22 cellular contexts compared by ENCODE assay signal in the genomic region with DNA sequence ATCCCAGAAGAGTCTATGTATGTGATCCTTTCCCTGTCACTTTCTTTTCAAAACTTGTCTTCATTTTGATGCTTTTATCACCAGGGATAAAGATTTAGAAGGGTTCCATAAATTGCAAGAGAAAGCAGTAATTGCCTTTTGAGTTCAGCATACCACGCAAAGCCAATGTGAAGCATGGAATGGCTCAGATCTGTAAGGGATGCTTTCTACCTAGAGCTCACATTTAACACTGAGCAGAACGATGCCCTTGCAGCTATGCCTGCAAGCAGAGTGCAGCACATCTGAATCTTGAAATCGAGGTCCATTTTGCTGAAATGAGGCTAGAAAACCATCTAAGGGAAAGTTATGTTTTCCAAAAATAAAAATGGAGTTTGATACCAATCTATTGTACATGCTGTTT.
DNase-seq lines count a peak whose midpoint lies in the region; ATAC-seq and TF ChIP-seq lines count a peak whose summit lies in the region.
"Had no signal": no experiment of that assay in that cellular context is flagged by ENCODE, and none has a peak within 500 bp of the region (broad histone marks: within the 10 kb centered on the region; RNA-seq: fewer than 3 reads in every experiment).

No MANE protein-coding gene starts in this region.

- no peak for TF ChIP-seq CTCF in GM23338 (conservative IDR thresholded peaks at IDR 0.05; ENCODE audit: low read depth in 2 of 2)
- no peak for TF ChIP-seq CTCF in neural crest cell (conservative IDR thresholded peaks at IDR 0.05)
- TF ChIP-seq CTCF in uterus (IDR thresholded peaks at IDR 0.05): no peak

- H3K36me3 ChIP-seq in GM23338 (ENCODE audit: insufficient read depth) (no peaks in the 10 kb centered on the region), uterus (no peaks in the 10 kb centered on the region)
- H3K36me3 ChIP-seq: BLaER1, MG63 had no signal

- no peak for TF ChIP-seq POLR2A in uterus (IDR thresholded peaks at IDR 0.05)

- no peaks in the 10 kb centered on the region for H3F3A ChIP-seq in GM23338 (replicated peaks; ENCODE audit: low read depth)

- H3K4me3 ChIP-seq in GM23338 (no peak overlapping the region), uterus (no peak overlapping the region)
- H3K4me3 ChIP-seq: BLaER1, MG63 had no signal

- no peak overlapping the region for H3K4me2 ChIP-seq in GM23338
- H3K4me2 ChIP-seq: BLaER1, SK-N-SH had no signal

- no peaks in the 10 kb centered on the region for H3K9me2 ChIP-seq in GM23338 (ENCODE audit: insufficient read depth)
- H3K9me2 ChIP-seq: SK-N-SH had no signal

- H4K20me1 ChIP-seq in GM23338 (replicated peaks; ENCODE audit: insufficient read depth): no peaks in the 10 kb centered on the region
- H4K20me1 ChIP-seq: BLaER1 had no signal

- no peak for DNase-seq in GM23338 (ENCODE audit: low spot score)
- DNase-seq in cerebellum (ENCODE audit: low spot score): peak; percentile 15
- no peak for DNase-seq in neural crest cell (ENCODE audit: low read depth, low spot score)
- no peak for DNase-seq in uterus
- DNase-seq in ureter (ENCODE audit: low spot score): no peak
- DNase-seq: CD4-positive, CD25-positive, alpha-beta regulatory T cell; DMS53; HCEC 1CT; IMR-90; KG1; MG63; NCI-H1105 treated with DMSO at 0.1 percent for 48 hours; NCI-H146; NCI-H1930; NCI-H446; NCI-H524 treated with DMSO at 0.1 percent for 48 hours; NCI-H774; PC-3; SK-N-SH had no signal

- H3K9me3 ChIP-seq in uterus: no peaks in the 10 kb centered on the region
- H3K9me3 ChIP-seq: BLaER1 had no signal

- H3K9me3 Mint-ChIP-seq in GM23338 (peaks cover under 1% of the 10 kb centered on the region; the same call in 1 of the 3 replicates), neural crest cell (peaks cover 2% of the 10 kb centered on the region)

- no peaks in the 10 kb centered on the region for H3K27me3 ChIP-seq in GM23338 (ENCODE audit: insufficient read depth)
- H3K27me3 ChIP-seq in uterus: no peaks in the 10 kb centered on the region
- H3K27me3 ChIP-seq: BLaER1, MG63 had no signal

- no peak for ATAC-seq in GM23338
- ATAC-seq in HG03159 (IDR thresholded peaks at IDR 0.05; ENCODE audit: unreplicated experiment): no peak
- ATAC-seq in HG03521 (IDR thresholded peaks at IDR 0.05; ENCODE audit: unreplicated experiment): no peak
- ATAC-seq: PC-3 had no signal

- intact Hi-C loops in uterus (cut with DNase I; ENCODE audit: low total_unique reads): no loop called here

- H3K36me3 Mint-ChIP-seq in GM23338 (ENCODE audit: low read depth) (no peaks in the 10 kb centered on the region), neural crest cell (ENCODE audit: low read depth) (no peaks in the 10 kb centered on the region)
- H3K36me3 Mint-ChIP-seq: CD4-positive, CD25-positive, alpha-beta regulatory T cell had no signal

- no peak overlapping the region for H3K4me3 Mint-ChIP-seq in GM23338
- no peak overlapping the region for H3K4me3 Mint-ChIP-seq in neural crest cell
- H3K4me3 Mint-ChIP-seq: CD4-positive, CD25-positive, alpha-beta regulatory T cell had no signal

- H3K4me1 ChIP-seq in GM23338 (ENCODE audit: insufficient read depth): no peaks in the 10 kb centered on the region
- no peaks in the 10 kb centered on the region for H3K4me1 ChIP-seq in uterus
- H3K4me1 ChIP-seq: BLaER1 had no signal

- H3K79me2 ChIP-seq in GM23338 (replicated peaks; ENCODE audit: insufficient read depth): no peaks in the 10 kb centered on the region

- H3K4me1 Mint-ChIP-seq in GM23338: no peaks in the 10 kb centered on the region
- peaks cover 37% of the 10 kb centered on the region for H3K4me1 Mint-ChIP-seq in neural crest cell
- H3K4me1 Mint-ChIP-seq: CD4-positive, CD25-positive, alpha-beta regulatory T cell had no signal

- no peak overlapping the region for H3K27ac Mint-ChIP-seq in GM23338
- H3K27ac Mint-ChIP-seq in neural crest cell (ENCODE audit: unreplicated experiment): peak overlapping the region; percentile 5
- H3K27ac Mint-ChIP-seq: CD4-positive, CD25-positive, alpha-beta regulatory T cell had no signal

- no peak overlapping the region for H3K27ac ChIP-seq in GM23338 (ENCODE audit: low read depth)
- peak overlapping the region; percentile 53 to 58 for H3K27ac ChIP-seq in uterus
- H3K27ac ChIP-seq: BLaER1 had no signal

- H2AFZ ChIP-seq in GM23338: peak overlapping the region; percentile 29; the same call in 1 of the 2 replicates

- H3K27me3 Mint-ChIP-seq in GM23338 (ENCODE audit: insufficient read depth, low read depth, poor library complexity) (no peaks in the 10 kb centered on the region), neural crest cell (ENCODE audit: low read depth) (no peaks in the 10 kb centered on the region)

TF ChIP-seq in GM23338, 12 proteins besides CTCF, POLR2A, EP300 and RAD21 (continues in another document):
- TF ChIP-seq ZNF331 (CRISPR knock-in tag; IDR thresholded peaks at IDR 0.05; ENCODE audit: low read depth) (no peak), ZNF114 (CRISPR knock-in tag; IDR thresholded peaks at IDR 0.05) (no peak), EZH2phosphoT487 (IDR thresholded peaks at IDR 0.05; ENCODE audit: unreplicated experiment) (no peak), JUNB (IDR thresholded peaks at IDR 0.05; ENCODE audit: unreplicated experiment) (no peak), POLR2AphosphoS5 (IDR thresholded peaks at IDR 0.05; ENCODE audit: low read depth) (no peak), CREB1 (CRISPR knock-in tag; IDR thresholded peaks at IDR 0.05; ENCODE audit: low read depth) (no peak), STAT1 (IDR thresholded peaks at IDR 0.05; ENCODE audit: unreplicated experiment) (no peak)
- TF ChIP-seq, protein P1, sequence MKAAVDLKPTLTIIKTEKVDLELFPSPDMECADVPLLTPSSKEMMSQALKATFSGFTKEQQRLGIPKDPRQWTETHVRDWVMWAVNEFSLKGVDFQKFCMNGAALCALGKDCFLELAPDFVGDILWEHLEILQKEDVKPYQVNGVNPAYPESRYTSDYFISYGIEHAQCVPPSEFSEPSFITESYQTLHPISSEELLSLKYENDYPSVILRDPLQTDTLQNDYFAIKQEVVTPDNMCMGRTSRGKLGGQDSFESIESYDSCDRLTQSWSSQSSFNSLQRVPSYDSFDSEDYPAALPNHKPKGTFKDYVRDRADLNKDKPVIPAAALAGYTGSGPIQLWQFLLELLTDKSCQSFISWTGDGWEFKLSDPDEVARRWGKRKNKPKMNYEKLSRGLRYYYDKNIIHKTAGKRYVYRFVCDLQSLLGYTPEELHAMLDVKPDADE (IDR thresholded peaks at IDR 0.05): no peak
- TF ChIP-seq, protein P2, sequence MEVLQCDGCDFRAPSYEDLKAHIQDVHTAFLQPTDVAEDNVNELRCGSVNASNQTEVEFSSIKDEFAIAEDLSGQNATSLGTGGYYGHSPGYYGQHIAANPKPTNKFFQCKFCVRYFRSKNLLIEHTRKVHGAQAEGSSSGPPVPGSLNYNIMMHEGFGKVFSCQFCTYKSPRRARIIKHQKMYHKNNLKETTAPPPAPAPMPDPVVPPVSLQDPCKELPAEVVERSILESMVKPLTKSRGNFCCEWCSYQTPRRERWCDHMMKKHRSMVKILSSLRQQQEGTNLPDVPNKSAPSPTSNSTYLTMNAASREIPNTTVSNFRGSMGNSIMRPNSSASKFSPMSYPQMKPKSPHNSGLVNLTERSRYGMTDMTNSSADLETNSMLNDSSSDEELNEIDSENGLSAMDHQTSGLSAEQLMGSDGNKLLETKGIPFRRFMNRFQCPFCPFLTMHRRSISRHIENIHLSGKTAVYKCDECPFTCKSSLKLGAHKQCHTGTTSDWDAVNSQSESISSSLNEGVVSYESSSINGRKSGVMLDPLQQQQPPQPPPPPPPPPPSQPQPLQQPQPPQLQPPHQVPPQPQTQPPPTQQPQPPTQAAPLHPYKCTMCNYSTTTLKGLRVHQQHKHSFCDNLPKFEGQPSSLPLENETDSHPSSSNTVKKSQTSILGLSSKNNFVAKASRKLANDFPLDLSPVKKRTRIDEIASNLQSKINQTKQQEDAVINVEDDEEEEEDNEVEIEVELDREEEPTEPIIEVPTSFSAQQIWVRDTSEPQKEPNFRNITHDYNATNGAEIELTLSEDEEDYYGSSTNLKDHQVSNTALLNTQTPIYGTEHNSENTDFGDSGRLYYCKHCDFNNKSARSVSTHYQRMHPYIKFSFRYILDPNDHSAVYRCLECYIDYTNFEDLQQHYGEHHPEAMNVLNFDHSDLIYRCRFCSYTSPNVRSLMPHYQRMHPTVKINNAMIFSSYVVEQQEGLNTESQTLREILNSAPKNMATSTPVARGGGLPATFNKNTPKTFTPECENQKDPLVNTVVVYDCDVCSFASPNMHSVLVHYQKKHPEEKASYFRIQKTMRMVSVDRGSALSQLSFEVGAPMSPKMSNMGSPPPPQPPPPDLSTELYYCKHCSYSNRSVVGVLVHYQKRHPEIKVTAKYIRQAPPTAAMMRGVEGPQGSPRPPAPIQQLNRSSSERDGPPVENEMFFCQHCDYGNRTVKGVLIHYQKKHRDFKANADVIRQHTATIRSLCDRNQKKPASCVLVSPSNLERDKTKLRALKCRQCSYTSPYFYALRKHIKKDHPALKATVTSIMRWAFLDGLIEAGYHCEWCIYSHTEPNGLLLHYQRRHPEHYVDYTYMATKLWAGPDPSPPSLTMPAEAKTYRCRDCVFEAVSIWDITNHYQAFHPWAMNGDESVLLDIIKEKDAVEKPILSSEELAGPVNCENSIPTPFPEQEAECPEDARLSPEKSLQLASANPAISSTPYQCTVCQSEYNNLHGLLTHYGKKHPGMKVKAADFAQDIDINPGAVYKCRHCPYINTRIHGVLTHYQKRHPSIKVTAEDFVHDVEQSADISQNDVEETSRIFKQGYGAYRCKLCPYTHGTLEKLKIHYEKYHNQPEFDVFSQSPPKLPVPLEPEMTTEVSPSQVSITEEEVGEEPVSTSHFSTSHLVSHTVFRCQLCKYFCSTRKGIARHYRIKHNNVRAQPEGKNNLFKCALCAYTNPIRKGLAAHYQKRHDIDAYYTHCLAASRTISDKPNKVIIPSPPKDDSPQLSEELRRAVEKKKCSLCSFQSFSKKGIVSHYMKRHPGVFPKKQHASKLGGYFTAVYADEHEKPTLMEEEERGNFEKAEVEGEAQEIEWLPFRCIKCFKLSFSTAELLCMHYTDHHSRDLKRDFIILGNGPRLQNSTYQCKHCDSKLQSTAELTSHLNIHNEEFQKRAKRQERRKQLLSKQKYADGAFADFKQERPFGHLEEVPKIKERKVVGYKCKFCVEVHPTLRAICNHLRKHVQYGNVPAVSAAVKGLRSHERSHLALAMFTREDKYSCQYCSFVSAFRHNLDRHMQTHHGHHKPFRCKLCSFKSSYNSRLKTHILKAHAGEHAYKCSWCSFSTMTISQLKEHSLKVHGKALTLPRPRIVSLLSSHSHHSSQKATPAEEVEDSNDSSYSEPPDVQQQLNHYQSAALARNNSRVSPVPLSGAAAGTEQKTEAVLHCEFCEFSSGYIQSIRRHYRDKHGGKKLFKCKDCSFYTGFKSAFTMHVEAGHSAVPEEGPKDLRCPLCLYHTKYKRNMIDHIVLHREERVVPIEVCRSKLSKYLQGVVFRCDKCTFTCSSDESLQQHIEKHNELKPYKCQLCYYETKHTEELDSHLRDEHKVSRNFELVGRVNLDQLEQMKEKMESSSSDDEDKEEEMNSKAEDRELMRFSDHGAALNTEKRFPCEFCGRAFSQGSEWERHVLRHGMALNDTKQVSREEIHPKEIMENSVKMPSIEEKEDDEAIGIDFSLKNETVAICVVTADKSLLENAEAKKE (CRISPR knock-in tag; IDR thresholded peaks at IDR 0.05): no peak
